In genomic region chr9:125409637-125410521, GRCh38 we compare ENCODE assay signal across 9 cellular contexts.
DNase-seq lines count a peak whose midpoint lies in the region; ATAC-seq and TF ChIP-seq lines count a peak whose summit lies in the region.
"Had no signal": no experiment of that assay in that cellular context is flagged by ENCODE, and none has a peak within 500 bp of the region (broad histone marks: within the 10 kb centered on the region; RNA-seq: fewer than 3 reads in every experiment).

No MANE protein-coding gene starts in this region.

- H3K4me3 Mint-ChIP-seq in activated B cell treated with CpG ODN at 0.5 μM for 24 hours, result peak overlapping the region; percentile 65

- no peaks in the 10 kb centered on the region for H3K36me3 ChIP-seq in IMR-90 (ENCODE audit: control insufficient read depth, insufficient read depth, low read length)
- H3K36me3 ChIP-seq: SJSA1 had no signal

- in situ Hi-C loops in IMR-90 (cut with MboI; ENCODE audit: low sequenced_read_pairs), result loop anchor here (5.0 to 25.0 kb wide), 4 partner anchors 225 to 1077 kb away; no protein-coding TSS in a partner anchor

- H2AFZ ChIP-seq in IMR-90 (replicated peaks; ENCODE audit: low read length, poor library complexity), result peak overlapping the region; percentile 79

- H4K5ac ChIP-seq in IMR-90 (ENCODE audit: low read depth, low read length), result peak overlapping the region; percentile 64; the same call in 1 of the 2 replicates

- peak; percentile 65 for DNase-seq in DMS 273 (lab: John Stamatoyannopoulos, UW; ENCODE audit: unreplicated experiment)
- DNase-seq in DMS 273 treated with DMSO at 0.1 percent for 48 hours (lab: John Stamatoyannopoulos, UW), result no peak
- DNase-seq in IMR-90, result peak; percentile 53
- DNase-seq in activated B cell treated with CpG ODN at 0.5 μM for 24 hours, result no peak
- DNase-seq in germinal center (ENCODE audit: low spot score), result peak; percentile 67
- no peak for DNase-seq in mucosa of gallbladder (ENCODE audit: low spot score)

- POLR2A ChIA-PET in IMR-90 (lab: Charles Lee; ENCODE audit: unreplicated experiment) (no interaction called here), activated B cell treated with CpG ODN at 0.5 μM for 24 hours (lab: Charles Lee) (no interaction called here)

- H4K8ac ChIP-seq in IMR-90 (ENCODE audit: low read depth in 2 of 2, low read length in 2 of 2), result peak overlapping the region; percentile 58 to 90; a peak in 3 of 4 replicates

- peak overlapping the region; percentile 21; the same call in 1 of the 2 replicates for H3K4me3 ChIP-seq in IMR-90 (ENCODE audit: insufficient read depth, low read depth, low read length)
- H3K4me3 ChIP-seq: SJSA1 had no signal

- WGBS in IMR-90 (ENCODE audit: extremely low coverage in 2 of 2, insufficient read length in 1 of 2), 2 experiments, result 90% methylated on average over 6 of the region's 13 CpGs; no CpG with 5 or more reads in 1 of the 2 experiments

- no peak overlapping the region for H3K27ac ChIP-seq in IMR-90 (ENCODE audit: insufficient read depth, low read length)
- H3K27ac ChIP-seq: SJSA1 had no signal

- H3K79me1 ChIP-seq in IMR-90 (ENCODE audit: low read depth in 1 of 2, low read length in 2 of 2), result peaks cover 0 to 6% of the 10 kb centered on the region in 2 experiments; a peak in 1 of 4 replicates

- peak overlapping the region; percentile 84 for H2AK9ac ChIP-seq in IMR-90 (replicated peaks; ENCODE audit: low read depth, low read length, poor library complexity)

- peak overlapping the region; percentile 85 for H3K4ac ChIP-seq in IMR-90 (ENCODE audit: low read depth, low read length)

- no peaks in the 10 kb centered on the region for H3K36me3 Mint-ChIP-seq in activated B cell treated with CpG ODN at 0.5 μM for 24 hours (ENCODE audit: low read depth)

- H3K9me3 ChIP-seq in IMR-90 (ENCODE audit: control insufficient read depth, insufficient read depth, low read length), result peaks cover 2% of the 10 kb centered on the region; the same call in 1 of the 2 replicates

- peak overlapping the region; percentile 42 for H3K27ac Mint-ChIP-seq in activated B cell treated with CpG ODN at 0.5 μM for 24 hours

- H2BK20ac ChIP-seq in IMR-90 (ENCODE audit: low read depth, low read length), result no peak overlapping the region

- peak overlapping the region; percentile 74; the same call in 2 of the 3 replicates for H2BK15ac ChIP-seq in IMR-90 (ENCODE audit: low read depth, low read length)

- H3K27me3 ChIP-seq in IMR-90 (ENCODE audit: control insufficient read depth, insufficient read depth, low read length), result no peaks in the 10 kb centered on the region
- H3K27me3 ChIP-seq: SJSA1 had no signal

- TF ChIP-seq RAD21 in IMR-90 (IDR thresholded peaks at IDR 0.05; ENCODE audit: low read length), result no peak

- intact Hi-C loops in IMR-90 (cut with micrococcal nuclease) (loop anchor here (2.0 to 10.0 kb wide), 5 partner anchors 149 to 1085 kb away; partner anchors contain the start of genes MAPKAP1 and PBX3), activated B cell treated with CpG ODN at 0.5 μM for 24 hours (cut with micrococcal nuclease) (loop anchor here (5.0 kb wide), 1 partner anchor 147 kb away; no protein-coding TSS in a partner anchor)

- no peaks in the 10 kb centered on the region for H3K9me3 Mint-ChIP-seq in activated B cell treated with CpG ODN at 0.5 μM for 24 hours

- no peak overlapping the region for H3K56ac ChIP-seq in IMR-90 (ENCODE audit: extremely low read depth, insufficient read depth, low read length)

- no peaks in the 10 kb centered on the region for H4K20me1 ChIP-seq in IMR-90 (ENCODE audit: insufficient read depth, low read length)

- TF ChIP-seq CTCF in IMR-90 (conservative IDR thresholded peaks at IDR 0.05; ENCODE audit: low read depth, low read length) (no peak), activated B cell treated with CpG ODN at 0.5 μM for 24 hours (IDR thresholded peaks at IDR 0.05) (no peak)

- dilution Hi-C loops in IMR-90 (cut with HindIII; ENCODE audit: low sequenced_read_pairs, unreplicated experiment), result no loop called here

- no peak overlapping the region for H3K18ac ChIP-seq in IMR-90 (ENCODE audit: low read depth, low read length)

- no peak overlapping the region for H3K4me2 ChIP-seq in IMR-90 (ENCODE audit: low read depth, low read length)

- CTCF ChIA-PET in IMR-90 (lab: Yijun Ruan, JAX), result no interaction called here
- CTCF ChIA-PET in activated B cell treated with CpG ODN at 0.5 μM for 24 hours (lab: Charles Lee), result interaction anchor here (2.9 kb wide), 1 partner anchor 1082 kb away, joined by 30 read pairs; no protein-coding TSS in a partner anchor

- peaks cover 16% of the 10 kb centered on the region for H3K4me1 Mint-ChIP-seq in activated B cell treated with CpG ODN at 0.5 μM for 24 hours

- H3K14ac ChIP-seq in IMR-90 (replicated peaks; ENCODE audit: low read depth, low read length), result peak overlapping the region; percentile 75; the same call in 1 of the 2 replicates

- TF ChIP-seq POLR2A in IMR-90 (IDR thresholded peaks at IDR 0.05; ENCODE audit: low read depth, low read length), result no peak

- peak overlapping the region; percentile 71; the same call in 1 of the 2 replicates for H2BK120ac ChIP-seq in IMR-90 (ENCODE audit: low read depth, low read length)

- ATAC-seq in IMR-90 (ENCODE audit: low read depth) (peak; percentile 40), activated B cell treated with CpG ODN at 0.5 μM for 24 hours (ENCODE audit: low read depth) (no peak), HG03378 (IDR thresholded peaks at IDR 0.05; ENCODE audit: unreplicated experiment) (no peak), HG03039 (IDR thresholded peaks at IDR 0.05; ENCODE audit: unreplicated experiment) (no peak)

- peaks cover 10% of the 10 kb centered on the region for H3K9me1 ChIP-seq in IMR-90 (ENCODE audit: insufficient read depth, low read length)

- H2AK5ac ChIP-seq in IMR-90 (ENCODE audit: low read depth, low read length), result peak overlapping the region; percentile 97

- H4K91ac ChIP-seq in IMR-90 (ENCODE audit: insufficient read depth, low read depth, low read length), result peak overlapping the region; percentile 30

- peaks cover 23% of the 10 kb centered on the region for H3K27me3 Mint-ChIP-seq in activated B cell treated with CpG ODN at 0.5 μM for 24 hours

- BruUV-seq in IMR-90 (replicated peaks; lab: Mats Ljungman, UMichigan), result no TSS peak

- peak overlapping the region; percentile 91 for H2BK5ac ChIP-seq in IMR-90 (ENCODE audit: low read depth, low read length, poor library complexity, severe bottlenecking)

- H3K4me1 ChIP-seq in IMR-90 (ENCODE audit: control insufficient read depth, insufficient read depth, low read length), result peaks cover 3% of the 10 kb centered on the region; the same call in 1 of the 2 replicates

- H3K9ac ChIP-seq in IMR-90 (ENCODE audit: low read depth, low read length), result no peak overlapping the region

- H3K23ac ChIP-seq in IMR-90 (ENCODE audit: low read depth, low read length), result no peak overlapping the region

TF ChIP-seq in IMR-90, 13 proteins besides CTCF, POLR2A, EP300 and RAD21:
- TF ChIP-seq USF2 (IDR thresholded peaks at IDR 0.05; ENCODE audit: low read depth, low read length) (peak; percentile 91), FOS (IDR thresholded peaks at IDR 0.05; ENCODE audit: low read depth, low read length) (no peak), MAFK (IDR thresholded peaks at IDR 0.05; ENCODE audit: low read depth, low read length) (no peak)
TF ChIP-seq in IMR-90: peak in this region for 1.

Comparison
In these comparisons a context has a peak if more than half of its experiments do, and no peak if none do; other contexts are left out.
1. DNase-seq: peak in DMS 273 (single experiment), IMR-90 (single experiment) and germinal center (single experiment); none in DMS 273 treated with DMSO at 0.1 percent for 48 hours (single experiment), activated B cell treated with CpG ODN at 0.5 μM for 24 hours (single experiment) and mucosa of gallbladder (single experiment).